7 cellular contexts compared by ENCODE assay signal in the genomic region with DNA sequence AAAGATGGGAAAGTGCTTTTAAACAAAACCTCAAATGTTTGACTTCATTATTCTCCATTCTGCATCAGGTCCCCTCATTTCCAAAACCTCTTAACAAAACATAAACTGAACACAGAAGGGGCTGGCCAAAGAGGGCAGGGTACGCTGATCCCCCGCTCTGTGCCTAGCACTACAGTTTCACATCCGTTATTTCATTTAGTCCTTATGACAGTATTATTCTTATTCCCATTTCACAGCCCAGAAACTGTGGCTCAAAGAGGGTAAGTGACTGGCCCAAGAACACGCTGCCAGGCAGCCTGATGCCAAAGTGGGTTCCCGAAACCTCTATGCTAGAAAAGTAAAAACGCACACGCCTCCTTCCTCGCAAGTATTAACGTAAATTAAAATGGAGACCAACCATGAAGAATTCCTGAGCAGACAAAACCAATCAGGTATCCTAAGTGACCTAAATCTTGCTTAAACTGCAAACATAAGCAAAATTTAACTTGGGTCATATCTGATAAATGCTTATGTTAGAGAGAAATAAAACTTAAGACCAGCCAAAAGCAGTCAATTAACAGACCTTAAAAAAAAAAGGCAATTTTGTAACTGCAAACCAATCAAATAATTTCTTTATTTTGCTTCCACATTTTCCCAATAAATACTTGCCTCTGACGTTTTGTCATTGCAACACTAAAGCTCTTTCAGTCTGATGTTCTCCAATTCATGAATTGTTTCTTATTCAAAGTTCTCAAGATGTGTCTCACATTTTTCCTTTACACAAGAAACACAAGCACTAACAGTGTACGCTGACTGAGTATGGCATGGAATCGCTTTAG. TPM values are rescaled to one million over a fixed set of nuclear protein-coding genes. Genes with fewer than 3 reads are reported as not detected.
DNase-seq lines count a peak whose midpoint lies in the region; TF ChIP-seq lines count a peak whose summit lies in the region.

No MANE protein-coding gene starts in this region.

- peaks cover 10% of the 10 kb centered on the region for H3K36me3 Mint-ChIP-seq in activated CD4-positive, alpha-beta memory T cell treated with anti-CD3 and anti-CD28 coated beads, Interleukin-2, amount 10 ng/mL, durations not matched to agents 7 days and 5 days (ENCODE audit: low read depth)

- H3K9me3 ChIP-seq in iPS-18a (ENCODE audit: control insufficient read depth, low read depth, low read length) (no peaks in the 10 kb centered on the region), spleen (no peaks in the 10 kb centered on the region)

- intact Hi-C loops in spleen (cut with DNase I; ENCODE audit: low total_unique reads) (loop anchor here (10.0 kb wide), 1 partner anchor 91 kb away; the partner anchor contains the start of gene DDI2), head of caudate nucleus (cut with DNase I) (no loop called here)

- DNase-seq in HS-27A (ENCODE audit: low read depth) (peak; percentile 14), spleen (no peak), activated gamma-delta T cell treated with Interleukin-2 at 50 U/mL for 16 hours (no peak), head of caudate nucleus (no peak), AG20443 (ENCODE audit: low spot score) (no peak)
- peak; percentile 11 for DNase-seq in activated CD4-positive, alpha-beta memory T cell treated with anti-CD3 and anti-CD28 coated beads, Interleukin-2, amount 10 ng/mL, durations not matched to agents 7 days and 5 days

- 61 to 67% (median 64%) methylated on average over 12 of the region's 12 CpGs for WGBS in spleen, 5 donors

- no peaks in the 10 kb centered on the region for H3K27me3 Mint-ChIP-seq in activated CD4-positive, alpha-beta memory T cell treated with anti-CD3 and anti-CD28 coated beads, Interleukin-2, amount 10 ng/mL, durations not matched to agents 7 days and 5 days

- H3K27ac ChIP-seq in iPS-18a (ENCODE audit: low read length) (no peak overlapping the region), spleen (peak overlapping the region; percentile 90 to 99 (median 96))

- H3K4me1 ChIP-seq in iPS-18a (ENCODE audit: control insufficient read depth, low read depth, low read length) (peaks cover 17% of the 10 kb centered on the region), spleen (peaks cover 19 to 52% (median 42%) of the 10 kb centered on the region in 6 donors)

- CTCF ChIA-PET in activated CD4-positive, alpha-beta memory T cell treated with anti-CD3 and anti-CD28 coated beads, Interleukin-2, amount 10 ng/mL, durations not matched to agents 7 days and 5 days (lab: Charles Lee): no interaction called here

- peak overlapping the region; percentile 80 for H3K4me3 ChIP-seq in iPS-18a (ENCODE audit: low read length)
- H3K4me3 ChIP-seq in spleen: peak overlapping the region; percentile 62 to 90 (median 72)

- POLR2A ChIA-PET in activated CD4-positive, alpha-beta memory T cell treated with anti-CD3 and anti-CD28 coated beads, Interleukin-2, amount 10 ng/mL, durations not matched to agents 7 days and 5 days (lab: Charles Lee): interaction anchor here (1.0 to 1.3 kb wide), 3 partner anchors 9 to 314 kb away, joined by 3 to 11 read pairs (median 4); no protein-coding TSS in a partner anchor

- H3K4me1 Mint-ChIP-seq in activated CD4-positive, alpha-beta memory T cell treated with anti-CD3 and anti-CD28 coated beads, Interleukin-2, amount 10 ng/mL, durations not matched to agents 7 days and 5 days: peaks cover 60% of the 10 kb centered on the region

- no peak for TF ChIP-seq CTCF in spleen (IDR thresholded peaks at IDR 0.05 in 8 of 11, conservative IDR thresholded peaks at IDR 0.05 in 3 of 11)

- no peaks in the 10 kb centered on the region for H3K9me3 Mint-ChIP-seq in activated CD4-positive, alpha-beta memory T cell treated with anti-CD3 and anti-CD28 coated beads, Interleukin-2, amount 10 ng/mL, durations not matched to agents 7 days and 5 days

- peak overlapping the region; percentile 66 for H3K9ac ChIP-seq in iPS-18a (ENCODE audit: low read length)

- TF ChIP-seq POLR2A in spleen (IDR thresholded peaks at IDR 0.05): no peak

- H3K36me3 ChIP-seq in iPS-18a (ENCODE audit: control insufficient read depth, low read depth, low read length) (no peaks in the 10 kb centered on the region), spleen (peaks cover 0 to under 1% (median 0%) of the 10 kb centered on the region in 6 donors)

- H3K27me3 ChIP-seq in iPS-18a (ENCODE audit: control insufficient read depth, insufficient read depth, low read length): no peaks in the 10 kb centered on the region
- H3K27me3 ChIP-seq in spleen (replicated peaks in 1 of 7): no peaks in the 10 kb centered on the region

- peak overlapping the region; percentile 88 for H3K4me3 Mint-ChIP-seq in activated CD4-positive, alpha-beta memory T cell treated with anti-CD3 and anti-CD28 coated beads, Interleukin-2, amount 10 ng/mL, durations not matched to agents 7 days and 5 days

- H3K27ac Mint-ChIP-seq in activated CD4-positive, alpha-beta memory T cell treated with anti-CD3 and anti-CD28 coated beads, Interleukin-2, amount 10 ng/mL, durations not matched to agents 7 days and 5 days: peak overlapping the region; percentile 95

RNA-seq across cellular contexts. Expression of gene CASP9, which starts 0.7 kb away (rescaled TPM):
- 10 to 100 TPM; 21.5 to 22.4 TPM for total RNA-seq in activated CD4-positive, alpha-beta memory T cell treated with anti-CD3 and anti-CD28 coated beads, Interleukin-2, amount 10 ng/mL, durations not matched to agents 7 days and 5 days
- 10 to 100 TPM; 10.9 to 17.7 (median 13.7) TPM for total RNA-seq in spleen
- 10 to 100 TPM; 10.3 to 11.0 (median 10.6) TPM for polyA plus RNA-seq in spleen

RNA-seq across cellular contexts. Expression of gene DNAJC16, which starts 3.3 kb away (rescaled TPM):
- total RNA-seq in activated CD4-positive, alpha-beta memory T cell treated with anti-CD3 and anti-CD28 coated beads, Interleukin-2, amount 10 ng/mL, durations not matched to agents 7 days and 5 days: 10 to 100 TPM; 17.3 to 18.1 TPM
- 10 to 100 TPM; 17.0 to 23.0 (median 21.0) TPM for total RNA-seq in spleen
- 1 to 10 TPM; 3.7 to 7.4 (median 5.2) TPM for polyA plus RNA-seq in spleen

RNA-seq across cellular contexts. Expression of gene CELA2B, which starts 47.4 kb away (rescaled TPM):
- not detected for total RNA-seq in activated CD4-positive, alpha-beta memory T cell treated with anti-CD3 and anti-CD28 coated beads, Interleukin-2, amount 10 ng/mL, durations not matched to agents 7 days and 5 days
- not detected for total RNA-seq in spleen
- polyA plus RNA-seq in spleen: under 1 TPM in 1 of 3 donors, not detected in 2; 0.14 TPM

Comparison
In these comparisons a context has a peak if more than half of its experiments do, and no peak if none do; other contexts are left out.
1. DNase-seq: peak in HS-27A (single experiment) and activated CD4-positive, alpha-beta memory T cell treated with anti-CD3 and anti-CD28 coated beads, Interleukin-2, amount 10 ng/mL, durations not matched to agents 7 days and 5 days (single experiment); none in spleen (single experiment), activated gamma-delta T cell treated with Interleukin-2 at 50 U/mL for 16 hours (single experiment), head of caudate nucleus (0 of 42) and AG20443 (single experiment).